ENCODE assay signal across 12 cellular contexts in the genomic region with DNA sequence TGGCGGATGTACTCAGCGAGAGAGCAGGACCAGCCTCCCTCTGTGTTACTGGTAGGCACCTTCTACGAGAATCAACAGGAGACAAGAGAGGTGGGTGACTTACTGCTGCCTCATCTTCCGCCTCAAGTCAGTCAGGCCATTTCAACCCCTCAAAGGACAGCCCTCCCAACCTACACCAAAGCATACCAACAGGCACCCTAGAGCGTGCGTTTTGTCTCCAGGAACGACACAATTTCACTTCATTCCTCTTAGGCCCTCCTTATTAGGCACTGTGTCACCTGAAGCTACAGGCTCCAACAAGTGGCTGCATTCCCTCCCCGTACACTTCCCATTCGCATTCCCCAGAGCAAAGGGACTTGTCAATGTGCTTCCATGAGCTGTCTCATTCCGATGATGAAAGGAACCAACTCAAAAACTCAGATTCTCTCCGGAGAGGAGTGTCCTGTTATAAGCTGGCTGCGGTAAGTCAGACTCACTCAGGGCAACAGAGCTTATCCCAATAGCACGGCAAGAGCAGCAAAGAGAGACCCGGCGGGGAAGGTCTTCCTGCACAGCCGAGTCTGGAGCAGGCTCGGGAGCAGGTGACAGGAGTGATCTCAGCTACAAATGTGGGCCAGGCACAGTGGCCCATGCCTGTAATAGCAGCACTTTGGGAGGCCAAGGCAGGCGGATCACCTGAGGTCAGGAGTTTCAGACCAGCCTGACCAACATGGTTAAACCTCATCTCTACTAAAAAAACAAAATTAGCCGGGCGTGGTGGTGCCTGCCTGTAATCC.
"Had no signal": no experiment of that assay in that cellular context is flagged by ENCODE, and none has a peak within 500 bp of the region (broad histone marks: within the 10 kb centered on the region; RNA-seq: fewer than 3 reads in every experiment).

No MANE protein-coding gene starts in this region.

- H3K4me1 ChIP-seq: parathyroid adenoma had no signal

- H3K9me3 ChIP-seq: tibial artery had no signal

- H3K27me3 Mint-ChIP-seq: activated CD4-positive, alpha-beta T cell treated with anti-CD3 and anti-CD28 coated beads, Interleukin-2, amount 10 ng/mL, durations not matched to agents 24 days and 14 days; activated T-helper 17 cell treated with anti-CD3 and anti-CD28 coated beads, Interleukin-2, amount 50 U/mL, for 72 hours; effector memory CD8-positive, alpha-beta T cell; naive B cell had no signal

- H3K27me3 ChIP-seq: tibial artery had no signal

- H3K27ac ChIP-seq: parathyroid adenoma, tibial artery had no signal

- DNase-seq: activated CD4-positive, alpha-beta T cell treated with anti-CD3 and anti-CD28 coated beads, Interleukin-2, amount 10 ng/mL, durations not matched to agents 24 days and 14 days; activated CD4-positive, CD25-positive, alpha-beta regulatory T cell; activated naive CD4-positive, alpha-beta T cell treated with Interleukin-2 at 50 U/mL for 16 hours; anterior cingulate cortex; dermis blood vessel endothelial cell; effector memory CD8-positive, alpha-beta T cell; naive B cell; retina; tibial artery had no signal

- ATAC-seq: activated T-helper 17 cell treated with anti-CD3 and anti-CD28 coated beads, Interleukin-2, amount 50 U/mL, for 72 hours; effector memory CD8-positive, alpha-beta T cell had no signal

- H3K27ac Mint-ChIP-seq: activated CD4-positive, alpha-beta T cell treated with anti-CD3 and anti-CD28 coated beads, Interleukin-2, amount 10 ng/mL, durations not matched to agents 24 days and 14 days; activated T-helper 17 cell treated with anti-CD3 and anti-CD28 coated beads, Interleukin-2, amount 50 U/mL, for 72 hours had no signal

- H3K4me3 Mint-ChIP-seq: activated CD4-positive, alpha-beta T cell treated with anti-CD3 and anti-CD28 coated beads, Interleukin-2, amount 10 ng/mL, durations not matched to agents 24 days and 14 days; activated T-helper 17 cell treated with anti-CD3 and anti-CD28 coated beads, Interleukin-2, amount 50 U/mL, for 72 hours; effector memory CD8-positive, alpha-beta T cell; T-helper 2 cell treated with Interferon-gamma antibody and Interleukin-4, amounts not matched to agents 5 μg/mL and 100 μg/mL, for 36 hours had no signal

- H3K9me3 Mint-ChIP-seq: activated CD4-positive, alpha-beta T cell treated with anti-CD3 and anti-CD28 coated beads, Interleukin-2, amount 10 ng/mL, durations not matched to agents 24 days and 14 days; activated T-helper 17 cell treated with anti-CD3 and anti-CD28 coated beads, Interleukin-2, amount 50 U/mL, for 72 hours; effector memory CD8-positive, alpha-beta T cell; naive B cell; T-helper 2 cell treated with Interferon-gamma antibody and Interleukin-4, amounts not matched to agents 5 μg/mL and 100 μg/mL, for 36 hours had no signal

- H3K4me3 ChIP-seq: tibial artery had no signal
